Comparison of ENCODE assay signal across 23 cellular contexts in genomic region chr1:91007827-91008226, GRCh38. TPM values are rescaled to one million over a fixed set of nuclear protein-coding genes. Genes with fewer than 3 reads are reported as not detected.
A peak's percentile ranks its signal among the peaks of the same experiment; 100 is the strongest.
DNase-seq lines count a peak whose midpoint lies in the region; ATAC-seq and TF ChIP-seq lines count a peak whose summit lies in the region.
"Had no signal": no experiment of that assay in that cellular context is flagged by ENCODE, and none has a peak within 500 bp of the region (broad histone marks: within the 10 kb centered on the region; RNA-seq: fewer than 3 reads in every experiment).

No MANE protein-coding gene starts in this region.

- intact Hi-C loops in left lung (cut with DNase I) = no loop called here

- H4K20me1 ChIP-seq in GM23248 (ENCODE audit: insufficient read depth) = peaks cover 9% of the 10 kb centered on the region

- no peaks in the 10 kb centered on the region for H3K9me2 ChIP-seq in GM23248 (ENCODE audit: insufficient read depth)

- H3K4me3 ChIP-seq in GM23248 (no peak overlapping the region), choroid plexus epithelial cell (ENCODE audit: low read depth, low read length) (no peak overlapping the region), left lung (no peak overlapping the region)
- H3K4me3 ChIP-seq: spleen had no signal

- no peak overlapping the region for H3K27ac ChIP-seq in GM23248
- H3K27ac ChIP-seq in left lung = no peak overlapping the region
- H3K27ac ChIP-seq: 22Rv1, epithelial cell of prostate, spleen had no signal

- H3K4me1 ChIP-seq in GM23248 (ENCODE audit: insufficient read depth) = peaks cover 7% of the 10 kb centered on the region; the same call in 1 of the 2 replicates
- H3K4me1 ChIP-seq in left lung = peaks cover 0 to 25% of the 10 kb centered on the region in 2 donors
- H3K4me1 ChIP-seq: Caco-2 had no signal

- H3K9me3 ChIP-seq in GM23248 (ENCODE audit: low read depth) = peaks cover 3% of the 10 kb centered on the region
- no peaks in the 10 kb centered on the region for H3K9me3 ChIP-seq in left lung
- H3K9me3 ChIP-seq: Caco-2 had no signal

- H3K36me3 ChIP-seq in GM23248 (ENCODE audit: low read depth) (no peaks in the 10 kb centered on the region; the same call in 1 of the 2 replicates), left lung (no peaks in the 10 kb centered on the region)
- H3K36me3 ChIP-seq: spleen had no signal

- no peak overlapping the region for H3K9ac ChIP-seq in GM23248

- H3K27me3 ChIP-seq in GM23248 (replicated peaks; ENCODE audit: insufficient read depth) (no peaks in the 10 kb centered on the region), left lung (no peaks in the 10 kb centered on the region)
- H3K27me3 ChIP-seq: spleen had no signal

- H2AFZ ChIP-seq in GM23248 = no peak overlapping the region

- TF ChIP-seq CTCF in choroid plexus epithelial cell (conservative IDR thresholded peaks at IDR 0.05; ENCODE audit: low read depth, low read length) (peak; percentile 28), left lung (IDR thresholded peaks at IDR 0.05) (no peak), GM13976 (IDR thresholded peaks at IDR 0.05; ENCODE audit: borderline replicate concordance, control extremely low read depth, extremely low read depth, insufficient read depth, missing control alignments) (no peak)

- no peak overlapping the region for H3K4me2 ChIP-seq in GM23248 (ENCODE audit: unreplicated experiment)

- H3F3A ChIP-seq in GM23248 (ENCODE audit: insufficient read depth) = peaks cover 6% of the 10 kb centered on the region

- ATAC-seq in HG03139 (IDR thresholded peaks at IDR 0.05; ENCODE audit: unreplicated experiment) (no peak), left lung (no peak)

- peaks cover 100% of the 10 kb centered on the region for H3K79me2 ChIP-seq in GM23248 (ENCODE audit: insufficient read depth)

- DNase-seq in DMS53 (lab: John Stamatoyannopoulos, UW) (peak; percentile 17), DMS53 treated with DMSO at 0.1 percent for 48 hours (lab: John Stamatoyannopoulos, UW; ENCODE audit: unreplicated experiment) (no peak), GM23248 (peak; percentile 23), choroid plexus epithelial cell (ENCODE audit: low read depth) (no peak), medulla oblongata (ENCODE audit: extremely low spot score) (peak; percentile 10), left lung (no peak), GM13976 (ENCODE audit: low spot score) (no peak)
- DNase-seq: activated CD4-positive, alpha-beta T cell treated with anti-CD3 and anti-CD28 coated beads for 1 hour; activated CD8-positive, alpha-beta memory T cell treated with anti-CD3 and anti-CD28 coated beads for 24 hours; activated naive CD4-positive, alpha-beta T cell treated with anti-CD3 and anti-CD28 coated beads, Interleukin-2, amount 50 U/mL, for 16 hours; activated T-cell treated with anti-CD3 and anti-CD28 coated beads, Interleukin-2, amount 50 U/mL, for 48 hours; Caco-2; central memory CD4-positive, alpha-beta T cell; Kasumi-1; kidney; NCI-H1092; NCI-H187 treated with DMSO at 0.1 percent for 48 hours; spleen; stimulated activated CD4-positive, alpha-beta T cell treated with anti-CD3 and anti-CD28 coated beads, Interleukin-4, amount 100 ng/mL, for 1 hour; stimulated activated naive CD4-positive, alpha-beta T cell had no signal

- in situ Hi-C loops in GM23248 (cut with MboI) (no loop called here), GM13976 (cut with MboI; ENCODE audit: low sequenced_read_pairs, unreplicated experiment) (no loop called here)

RNA-seq across cellular contexts. Expression of gene ZNF644, which starts 14.0 kb away (rescaled TPM):
- total RNA-seq in GM23248 (2014; rRNA removed; shearing (Covaris generic)) = 35.9 and 36.9 TPM in 2 replicates
- 34.1 and 34.5 TPM in 2 replicates for polyA plus RNA-seq in GM23248 (2016; fragmentation: Nextera tagmentation; extraction: Ambion mirVana)
- total RNA-seq in left lung = 10 to 100 TPM; 52.6 to 53.5 TPM

Comparison
In these comparisons a context has a peak if more than half of its experiments do, and no peak if none do; other contexts are left out.
1. DNase-seq: peak in DMS53 (single experiment), GM23248 (single experiment) and medulla oblongata (single experiment); none in DMS53 treated with DMSO at 0.1 percent for 48 hours (single experiment), choroid plexus epithelial cell (single experiment), left lung (0 of 2) and GM13976 (single experiment).